Comparison of ENCODE assay signal across 7 cellular contexts in the genomic region with DNA sequence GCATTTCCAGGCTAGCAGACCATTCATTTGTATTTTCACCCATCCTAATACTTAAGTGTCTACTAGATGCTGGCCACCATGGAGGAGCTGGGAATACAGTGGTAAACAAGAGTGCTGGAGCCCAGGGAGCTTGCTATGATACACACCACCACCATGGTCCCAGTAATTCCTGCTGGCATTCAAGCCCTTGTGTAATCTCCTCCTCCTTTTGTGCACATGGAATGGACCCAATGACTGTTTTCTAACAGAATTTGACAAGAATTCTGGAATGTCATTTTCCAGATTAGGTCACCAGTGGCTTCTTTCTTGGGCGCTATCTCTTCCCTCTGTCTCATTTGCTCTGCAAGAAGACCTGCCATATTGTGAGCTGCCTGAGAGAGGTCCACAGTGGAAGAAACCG.
"Had no signal": no experiment of that assay in that cellular context is flagged by ENCODE, and none has a peak within 500 bp of the region (broad histone marks: within the 10 kb centered on the region; RNA-seq: fewer than 3 reads in every experiment).

No MANE protein-coding gene starts in this region.

- ATAC-seq: HepG2, K562 had no signal

- H3K27ac ChIP-seq: HL-60 had no signal

- DNase-seq: IMR-90, KBM-7, KG1 had no signal

- H3K4me1 Mint-ChIP-seq: IgD-negative memory B cell had no signal

- H3K4me3 ChIP-seq: K562 had no signal

- H3K4me3 Mint-ChIP-seq: IgD-negative memory B cell had no signal

- H3K36me3 Mint-ChIP-seq: IgD-negative memory B cell had no signal

- H3K27me3 Mint-ChIP-seq: IgD-negative memory B cell had no signal
